25 cellular contexts compared by ENCODE assay signal in the genomic region with DNA sequence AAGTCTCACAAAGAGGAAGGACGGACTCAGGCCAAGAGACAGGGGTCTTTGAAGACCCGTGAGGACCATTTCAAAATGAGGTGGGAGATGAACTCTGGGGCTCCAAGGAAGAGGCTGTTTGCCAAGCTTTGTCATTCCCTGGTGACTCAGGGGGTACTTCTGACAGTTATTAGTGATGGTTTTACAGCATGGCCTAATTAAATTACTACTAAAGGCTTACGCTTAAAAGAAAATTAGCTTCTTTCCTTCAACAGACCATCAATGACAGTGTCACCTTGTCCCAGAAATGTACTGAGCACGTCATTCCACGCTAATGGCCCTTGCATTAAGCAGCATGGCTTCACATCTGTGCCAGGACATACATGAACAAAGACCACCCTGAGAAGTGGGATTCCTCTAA. TPM values are rescaled to one million over a fixed set of nuclear protein-coding genes. Genes with fewer than 3 reads are reported as not detected.
DNase-seq lines count a peak whose midpoint lies in the region; ATAC-seq and TF ChIP-seq lines count a peak whose summit lies in the region.
"Had no signal": no experiment of that assay in that cellular context is flagged by ENCODE, and none has a peak within 500 bp of the region (broad histone marks: within the 10 kb centered on the region; RNA-seq: fewer than 3 reads in every experiment).

No MANE protein-coding gene starts in this region.

- no peaks in the 10 kb centered on the region for H4K20me1 ChIP-seq in osteoblast (ENCODE audit: insufficient read depth, low read length)
- no peaks in the 10 kb centered on the region for H4K20me1 ChIP-seq in OCI-LY7 (ENCODE audit: insufficient read depth, low read length)
- H4K20me1 ChIP-seq: BLaER1 treated with 17β-estradiol and CSF1 and Interleukin-3, amounts not matched to agents 10 nM and 100 nM had no signal

- H3K36me3 ChIP-seq in A673 (ENCODE audit: insufficient read depth, low read length, poor library complexity, severe bottlenecking): no peaks in the 10 kb centered on the region
- H3K36me3 ChIP-seq in SK-N-MC (ENCODE audit: insufficient read depth, low read length): no peaks in the 10 kb centered on the region
- H3K36me3 ChIP-seq in osteoblast (ENCODE audit: insufficient read depth, low read length): no peaks in the 10 kb centered on the region
- no peaks in the 10 kb centered on the region for H3K36me3 ChIP-seq in suprapubic skin
- H3K36me3 ChIP-seq in OCI-LY7 (ENCODE audit: insufficient read depth, low read length): no peaks in the 10 kb centered on the region
- no peaks in the 10 kb centered on the region for H3K36me3 ChIP-seq in lower lobe of right lung
- H3K36me3 ChIP-seq: BLaER1 treated with 17β-estradiol and CSF1 and Interleukin-3, amounts not matched to agents 10 nM and 100 nM had no signal

- no peaks in the 10 kb centered on the region for H3K9me2 ChIP-seq in OCI-LY7 (ENCODE audit: insufficient read depth, low read length)

- H3K4me1 ChIP-seq in A673 (ENCODE audit: insufficient read depth, low read length, poor library complexity, severe bottlenecking) (peaks cover 37% of the 10 kb centered on the region), osteoblast (ENCODE audit: insufficient read depth, low read length) (no peaks in the 10 kb centered on the region), suprapubic skin (no peaks in the 10 kb centered on the region), OCI-LY7 (ENCODE audit: insufficient read depth, low read length, poor library complexity, severe bottlenecking) (no peaks in the 10 kb centered on the region), lower lobe of right lung (no peaks in the 10 kb centered on the region)

- no peaks in the 10 kb centered on the region for H3K9me3 ChIP-seq in A673 (ENCODE audit: low read depth, low read length, poor library complexity, severe bottlenecking)
- H3K9me3 ChIP-seq in SK-N-MC (ENCODE audit: low read depth, low read length): no peaks in the 10 kb centered on the region
- no peaks in the 10 kb centered on the region for H3K9me3 ChIP-seq in osteoblast (ENCODE audit: low read depth, low read length)
- no peaks in the 10 kb centered on the region for H3K9me3 ChIP-seq in suprapubic skin
- no peaks in the 10 kb centered on the region for H3K9me3 ChIP-seq in OCI-LY7 (ENCODE audit: low read length)
- no peaks in the 10 kb centered on the region for H3K9me3 ChIP-seq in lower lobe of right lung
- H3K9me3 ChIP-seq: BLaER1 treated with 17β-estradiol and CSF1 and Interleukin-3, amounts not matched to agents 10 nM and 100 nM had no signal

- CTCF ChIA-PET in A673 (lab: Charles Lee): interaction anchor here (0.5 kb wide), 1 partner anchor 39 kb away, joined by 6 read pairs; no protein-coding TSS in a partner anchor
- CTCF ChIA-PET in OCI-LY7 (lab: Charles Lee; ENCODE audit: unreplicated experiment): no interaction called here

- no peak overlapping the region for H3K4me3 ChIP-seq in A673 (ENCODE audit: low read depth, low read length, poor library complexity, severe bottlenecking)
- H3K4me3 ChIP-seq in SK-N-MC: no peak overlapping the region
- no peak overlapping the region for H3K4me3 ChIP-seq in osteoblast (ENCODE audit: insufficient read depth, low read length)
- no peak overlapping the region for H3K4me3 ChIP-seq in suprapubic skin
- H3K4me3 ChIP-seq in OCI-LY7 (ENCODE audit: low read depth, low read length, poor library complexity, severe bottlenecking): no peak overlapping the region
- no peak overlapping the region for H3K4me3 ChIP-seq in lower lobe of right lung
- H3K4me3 ChIP-seq: BLaER1 treated with 17β-estradiol and CSF1 and Interleukin-3, amounts not matched to agents 10 nM and 100 nM; GM12878 had no signal

- no peak for TF ChIP-seq POLR2A in suprapubic skin (IDR thresholded peaks at IDR 0.05)

- intact Hi-C loops in A673 (cut with micrococcal nuclease; ENCODE audit: unreplicated experiment): loop anchor here (5.0 kb wide), 1 partner anchor 744 kb away; no protein-coding TSS in a partner anchor
- intact Hi-C loops in OCI-LY7 (cut with micrococcal nuclease; ENCODE audit: unreplicated experiment): no loop called here
- intact Hi-C loops in lower lobe of right lung (cut with DNase I): no loop called here

- TF ChIP-seq CTCF in A673 (conservative IDR thresholded peaks at IDR 0.05; ENCODE audit: low read depth, low read length) (no peak), osteoblast (IDR thresholded peaks at IDR 0.05; ENCODE audit: extremely low read depth, low read depth, low read length) (no peak), suprapubic skin (IDR thresholded peaks at IDR 0.05) (no peak), OCI-LY7 (conservative IDR thresholded peaks at IDR 0.05; ENCODE audit: low read length) (no peak), lower lobe of right lung (IDR thresholded peaks at IDR 0.05) (no peak)

- H2AFZ ChIP-seq in osteoblast (ENCODE audit: low read length): no peak overlapping the region
- H2AFZ ChIP-seq in OCI-LY7 (ENCODE audit: low read length): no peak overlapping the region

- WGBS in suprapubic skin: 73% methylated on average over 5 of the region's 5 CpGs

- ATAC-seq in HG03045 (IDR thresholded peaks at IDR 0.05; ENCODE audit: unreplicated experiment): no peak
- no peak for ATAC-seq in lower lobe of right lung
- ATAC-seq: GM12878 had no signal

- H3K27ac ChIP-seq in A673 (ENCODE audit: low read depth, low read length, poor library complexity, severe bottlenecking) (peak overlapping the region; percentile 23), SK-N-MC (no peak overlapping the region), osteoblast (ENCODE audit: low read depth, low read length) (no peak overlapping the region), suprapubic skin (no peak overlapping the region), OCI-LY7 (ENCODE audit: low read depth, low read length, poor library complexity, severe bottlenecking) (no peak overlapping the region), lower lobe of right lung (no peak overlapping the region)
- H3K27ac ChIP-seq: BLaER1 treated with 17β-estradiol and CSF1 and Interleukin-3, amounts not matched to agents 10 nM and 100 nM; C4-2B had no signal

- POLR2A ChIA-PET in A673 (lab: Charles Lee; ENCODE audit: low non-redundant PET) (interaction anchor here (0.7 kb wide), 2 partner anchors 199 to 566 kb away, joined by 3 to 9 read pairs; no protein-coding TSS in a partner anchor), OCI-LY7 (lab: Charles Lee) (interaction anchor here (0.6 to 1.4 kb wide), 2 partner anchors 10 to 86 kb away, joined by 3 read pairs; no protein-coding TSS in a partner anchor)

- no peak for TF ChIP-seq EP300 in suprapubic skin (IDR thresholded peaks at IDR 0.05)

- H3K4me2 ChIP-seq in osteoblast (ENCODE audit: insufficient read depth, low read length) (no peak overlapping the region), OCI-LY7 (ENCODE audit: low read length) (no peak overlapping the region)
- H3K4me2 ChIP-seq: BLaER1 treated with 17β-estradiol and CSF1 and Interleukin-3, amounts not matched to agents 10 nM and 100 nM had no signal

- H3K27me3 ChIP-seq in A673 (replicated peaks; ENCODE audit: insufficient read depth, low read depth, low read length, poor library complexity): no peaks in the 10 kb centered on the region
- H3K27me3 ChIP-seq in osteoblast (ENCODE audit: insufficient read depth, low read length): no peaks in the 10 kb centered on the region
- no peaks in the 10 kb centered on the region for H3K27me3 ChIP-seq in suprapubic skin
- H3K27me3 ChIP-seq in lower lobe of right lung (ENCODE audit: low read depth): no peaks in the 10 kb centered on the region
- H3K27me3 ChIP-seq: BLaER1 treated with 17β-estradiol and CSF1 and Interleukin-3, amounts not matched to agents 10 nM and 100 nM had no signal

- DNase-seq in A673 (ENCODE audit: low spot score) (peak; percentile 72), M059J (ENCODE audit: low read depth) (peak; percentile 5), SK-N-MC (ENCODE audit: low read depth, low spot score) (peak; percentile 28), osteoblast (ENCODE audit: insufficient read length, low spot score, missing footprints) (peak; percentile 84), suprapubic skin (ENCODE audit: low spot score in 2 of 2) (no peak), OCI-LY7 (ENCODE audit: low spot score) (no peak), lower lobe of right lung (no peak)
- DNase-seq: 8988T; AML-193; CD4-positive, alpha-beta T cell; CD8-positive, alpha-beta memory T cell; COR-L47; DMS 273 treated with DMSO at 0.1 percent for 48 hours; DMS153; DMS53; DMS79; DND-41; EL; GDM1 had no signal

- no TSS peak for BruUV-seq in A673 (replicated peaks; lab: Mats Ljungman, UMichigan)
- no TSS peak for BruUV-seq in OCI-LY7 (replicated peaks; lab: Mats Ljungman, UMichigan)

- H3K9ac ChIP-seq in SK-N-MC (ENCODE audit: insufficient read length): no peak overlapping the region
- H3K9ac ChIP-seq: BLaER1 treated with 17β-estradiol and CSF1 and Interleukin-3, amounts not matched to agents 10 nM and 100 nM had no signal

- H3K79me2 ChIP-seq in osteoblast (ENCODE audit: insufficient read depth, low read length) (no peaks in the 10 kb centered on the region), OCI-LY7 (ENCODE audit: insufficient read depth, low read depth, low read length) (no peaks in the 10 kb centered on the region)

RNA-seq across cellular contexts. Expression of gene UTS2, which starts 5.1 kb away (rescaled TPM):
- total RNA-seq in A673 (2021) (13.8 and 31.0 TPM in 2 replicates), osteoblast (under 0.01 and 0.29 TPM in 2 replicates), suprapubic skin (not detected), OCI-LY7 (2022) (not detected in 2 replicates), lower lobe of right lung (not detected)
- 0.05 TPM in 1 of 2 replicates, not detected in the other for total RNA-seq in M059J (2014; rRNA removed; shearing (Covaris generic))
- not detected in 2 replicates for total RNA-seq in OCI-LY7 (2014; rRNA removed; shearing (Covaris generic))
- total RNA-seq: CD4-positive, alpha-beta T cell; Daoy; G401; GM12878 had no signal

Comparison
In these comparisons a context has a peak if more than half of its experiments do, and no peak if none do; other contexts are left out.
1. DNase-seq: peak in A673 (single experiment), M059J (single experiment), SK-N-MC (single experiment) and osteoblast (single experiment); none in suprapubic skin (0 of 2), OCI-LY7 (single experiment) and lower lobe of right lung (single experiment).
2. RNA of gene UTS2, which starts 5.1 kb away (total RNA-seq): 13.8 to 31.0 TPM in A673; not detected in lower lobe of right lung (single experiment), 0.05 TPM in M059J, under 0.01 to 0.29 TPM in osteoblast, not detected in suprapubic skin and not detected in OCI-LY7; every median in the first group is over 10 times any median in the second.